In genomic region chr17:21720566-21720965, GRCh38 we compare ENCODE assay signal across 15 cellular contexts. TPM values are rescaled to one million over a fixed set of nuclear protein-coding genes. Genes with fewer than 3 reads are reported as not detected.
"Had no signal": no experiment of that assay in that cellular context is flagged by ENCODE, and none has a peak within 500 bp of the region (broad histone marks: within the 10 kb centered on the region; RNA-seq: fewer than 3 reads in every experiment).

No MANE protein-coding gene starts in this region.

RNA-seq across cellular contexts. Expression of gene KCNJ18, which starts 28.2 kb away (rescaled TPM):
- total RNA-seq: activated B cell treated with CpG ODN at 0.5 μM for 24 hours; activated CD4-positive, alpha-beta memory T cell treated with anti-CD3 and anti-CD28 coated beads for 36 hours; activated CD4-positive, alpha-beta memory T cell treated with anti-CD3 and anti-CD28 coated beads, Interleukin-2, amount 10 ng/mL, durations not matched to agents 7 days and 5 days; activated CD4-positive, alpha-beta T cell treated with anti-CD3 and anti-CD28 coated beads for 36 hours; activated CD4-positive, alpha-beta T cell treated with anti-CD3 and anti-CD28 coated beads, Interleukin-2, amount 10 ng/mL, durations not matched to agents 24 days and 14 days; activated CD4-positive, alpha-beta T cell treated with anti-CD3 and anti-CD28 coated beads, Interleukin-2, amount 10 ng/mL, durations not matched to agents 7 days and 5 days; activated CD8-positive, alpha-beta memory T cell treated with anti-CD3 and anti-CD28 coated beads for 36 hours; activated CD8-positive, alpha-beta memory T cell treated with anti-CD3 and anti-CD28 coated beads, Interleukin-2, amount 10 ng/mL, durations not matched to agents 7 days and 5 days; activated CD8-positive, alpha-beta T cell treated with anti-CD3 and anti-CD28 coated beads for 36 hours; activated CD8-positive, alpha-beta T cell treated with anti-CD3 and anti-CD28 coated beads, Interleukin-2, amount 10 ng/mL, durations not matched to agents 7 days and 5 days; T-cell; T-helper 1 cell treated with Interleukin-12 subunit alpha and Interleukin-12 subunit beta and Interleukin-4 antibody, amounts not matched to agents 30 ng/mL and 1 ng/mL, for 36 hours; T-helper 17 cell; T-helper 2 cell treated with Interferon-gamma antibody and Interleukin-4, amounts not matched to agents 100 ng/mL and 5 ng/mL, for 36 hours; WTC11 had no signal
